ENCODE assay signal across 15 cellular contexts in genomic region chr2:203714112-203714511, GRCh38. TPM values are rescaled to one million over a fixed set of nuclear protein-coding genes. Genes with fewer than 3 reads are reported as not detected.
DNase-seq lines count a peak whose midpoint lies in the region; ATAC-seq and TF ChIP-seq lines count a peak whose summit lies in the region.
"Had no signal": no experiment of that assay in that cellular context is flagged by ENCODE, and none has a peak within 500 bp of the region (broad histone marks: within the 10 kb centered on the region; RNA-seq: fewer than 3 reads in every experiment).

No MANE protein-coding gene starts in this region.

- H3K9me2 ChIP-seq in MM.1S (replicated peaks; ENCODE audit: insufficient read depth, low read length), result no peaks in the 10 kb centered on the region
- no peaks in the 10 kb centered on the region for H3K9me2 ChIP-seq in SK-N-SH

- H3K4me1 Mint-ChIP-seq in activated CD4-positive, alpha-beta T cell treated with anti-CD3 and anti-CD28 coated beads for 36 hours, result peaks cover 89% of the 10 kb centered on the region

- peaks cover 91% of the 10 kb centered on the region for H3K36me3 Mint-ChIP-seq in activated CD4-positive, alpha-beta T cell treated with anti-CD3 and anti-CD28 coated beads for 36 hours (ENCODE audit: low read depth)
- H3K36me3 Mint-ChIP-seq: CD14-positive monocyte had no signal

- H3K4me1 ChIP-seq in MM.1S (ENCODE audit: low read length) (peaks cover 91% of the 10 kb centered on the region), colonic mucosa (no peaks in the 10 kb centered on the region), mucosa of descending colon (ENCODE audit: low read depth) (no peaks in the 10 kb centered on the region), SK-N-SH (ENCODE audit: control insufficient read depth in 1 of 2, insufficient read depth in 2 of 2, low read depth in 1 of 2, low read length in 1 of 2) (no peaks in the 10 kb centered on the region)
- H3K4me1 ChIP-seq: HAP-1, parathyroid adenoma had no signal

- peaks cover 36% of the 10 kb centered on the region for H3K36me3 ChIP-seq in MM.1S (replicated peaks; ENCODE audit: insufficient read depth, low read length)
- no peaks in the 10 kb centered on the region for H3K36me3 ChIP-seq in colonic mucosa
- H3K36me3 ChIP-seq in mucosa of descending colon (ENCODE audit: low read depth), result no peaks in the 10 kb centered on the region
- H3K36me3 ChIP-seq in SK-N-SH (replicated peaks in 1 of 2; ENCODE audit: control insufficient read depth in 1 of 2, insufficient read depth in 2 of 2, low read length in 1 of 2), result no peaks in the 10 kb centered on the region
- H3K36me3 ChIP-seq: HAP-1 had no signal

- CTCF ChIA-PET in activated CD4-positive, alpha-beta T cell treated with anti-CD3 and anti-CD28 coated beads for 36 hours (lab: Charles Lee), result interaction anchor here (1.2 to 1.6 kb wide), 3 partner anchors 16 to 49 kb away, joined by 3 to 5 read pairs (median 3); no protein-coding TSS in a partner anchor
- CTCF ChIA-PET in SK-N-SH (lab: Yijun Ruan, JAX), result no interaction called here

- TF ChIP-seq CTCF in MM.1S (IDR thresholded peaks at IDR 0.05; ENCODE audit: low read length), result no peak
- no peak for TF ChIP-seq CTCF in colonic mucosa (IDR thresholded peaks at IDR 0.05)
- TF ChIP-seq CTCF in mucosa of descending colon (IDR thresholded peaks at IDR 0.05), result no peak
- no peak for TF ChIP-seq CTCF in SK-N-SH (IDR thresholded peaks at IDR 0.05)

- H4K20me1 ChIP-seq in MM.1S (ENCODE audit: insufficient read depth, low read length) (no peaks in the 10 kb centered on the region), SK-N-SH (ENCODE audit: insufficient read depth) (no peaks in the 10 kb centered on the region)

- H3K4me2 ChIP-seq in MM.1S (ENCODE audit: low read depth, low read length) (no peak overlapping the region), SK-N-SH (no peak overlapping the region)

- H3K9me3 Mint-ChIP-seq in activated CD4-positive, alpha-beta T cell treated with anti-CD3 and anti-CD28 coated beads for 36 hours (ENCODE audit: low read depth), result peaks cover 3% of the 10 kb centered on the region

- H2AFZ ChIP-seq in MM.1S (ENCODE audit: low read length) (no peak overlapping the region), SK-N-SH (ENCODE audit: low read depth) (no peak overlapping the region)
- H2AFZ ChIP-seq: parathyroid adenoma had no signal

- H3K4me3 ChIP-seq in MM.1S (ENCODE audit: low read length) (no peak overlapping the region), colonic mucosa (no peak overlapping the region), mucosa of descending colon (no peak overlapping the region), SK-N-SH (ENCODE audit: low read depth in 2 of 2, low read length in 1 of 2) (no peak overlapping the region)
- H3K4me3 ChIP-seq: HAP-1 had no signal

- peak; percentile 54 for DNase-seq in activated CD4-positive, alpha-beta T cell treated with anti-CD3 and anti-CD28 coated beads for 36 hours
- no peak for DNase-seq in activated CD4-positive, alpha-beta T cell treated with anti-CD3 and anti-CD28 coated beads for 1 hour
- DNase-seq in MM.1S (no peak), colonic mucosa (peak; percentile 34), mucosa of descending colon (peak in 1 of 3 donors; percentile 23), SK-N-SH (no peak), putamen (ENCODE audit: low spot score) (no peak), inferior parietal cortex (ENCODE audit: extremely low spot score) (no peak)
- DNase-seq: activated CD4-positive, CD25-positive, alpha-beta regulatory T cell treated with anti-CD3 and anti-CD28 coated beads, Interleukin-2, amount 50 U/mL, for 72 hours; caudate nucleus; EL had no signal

- no peaks in the 10 kb centered on the region for H3K27me3 ChIP-seq in MM.1S (replicated peaks; ENCODE audit: insufficient read depth, low read length)
- H3K27me3 ChIP-seq in colonic mucosa, result no peaks in the 10 kb centered on the region
- H3K27me3 ChIP-seq in SK-N-SH (ENCODE audit: insufficient read depth), result no peaks in the 10 kb centered on the region

- WGBS in SK-N-SH (ENCODE audit: low lambda C conversion rate), result 74% methylated on average over 2 of the region's 3 CpGs

- ATAC-seq in activated CD4-positive, alpha-beta T cell treated with anti-CD3 and anti-CD28 coated beads for 36 hours, result peak; percentile 10
- peak; percentile 88 for ATAC-seq in mucosa of descending colon

- no peak for TF ChIP-seq EP300 in SK-N-SH (IDR thresholded peaks at IDR 0.05; ENCODE audit: borderline replicate concordance in 1 of 2, low read depth in 1 of 2, low read length in 1 of 2)

- H3K4me3 Mint-ChIP-seq in activated CD4-positive, alpha-beta T cell treated with anti-CD3 and anti-CD28 coated beads for 36 hours, result peak overlapping the region; percentile 84
- H3K4me3 Mint-ChIP-seq: CD14-positive monocyte had no signal

- H3K9ac ChIP-seq in MM.1S (ENCODE audit: low read length) (no peak overlapping the region), colonic mucosa (ENCODE audit: low read depth in 2 of 2, low read length in 2 of 2) (no peak overlapping the region), SK-N-SH (no peak overlapping the region)
- H3K9ac ChIP-seq: parathyroid adenoma had no signal

- H3K27ac ChIP-seq in MM.1S (ENCODE audit: low read length) (peak overlapping the region; percentile 20; the same call in 1 of the 2 replicates), colonic mucosa (no peak overlapping the region), SK-N-SH (ENCODE audit: low read depth in 2 of 2, low read length in 1 of 2) (no peak overlapping the region)
- H3K27ac ChIP-seq: parathyroid adenoma, RWPE1 had no signal

- H3K9me3 ChIP-seq in MM.1S (replicated peaks; ENCODE audit: insufficient read depth, low read length) (no peaks in the 10 kb centered on the region), colonic mucosa (no peaks in the 10 kb centered on the region), mucosa of descending colon (no peaks in the 10 kb centered on the region), SK-N-SH (no peaks in the 10 kb centered on the region)
- H3K9me3 ChIP-seq: HAP-1 had no signal

- no peaks in the 10 kb centered on the region for H3K27me3 Mint-ChIP-seq in activated CD4-positive, alpha-beta T cell treated with anti-CD3 and anti-CD28 coated beads for 36 hours

- POLR2A ChIA-PET in activated CD4-positive, alpha-beta T cell treated with anti-CD3 and anti-CD28 coated beads for 36 hours (lab: Charles Lee), result interaction anchor here (0.7 to 2.5 kb wide), 6 partner anchors 10 to 109 kb away, joined by 4 to 19 read pairs (median 5); no protein-coding TSS in a partner anchor
- POLR2A ChIA-PET in SK-N-SH (lab: Yijun Ruan, JAX), result no interaction called here

- H3K79me2 ChIP-seq in MM.1S (ENCODE audit: low read length) (peaks cover 100% of the 10 kb centered on the region), SK-N-SH (ENCODE audit: insufficient read depth) (no peaks in the 10 kb centered on the region)
- H3K79me2 ChIP-seq: parathyroid adenoma had no signal

- H3K27ac Mint-ChIP-seq in activated CD4-positive, alpha-beta T cell treated with anti-CD3 and anti-CD28 coated beads for 36 hours, result peak overlapping the region; percentile 100

- TF ChIP-seq RAD21 in SK-N-SH (IDR thresholded peaks at IDR 0.05; ENCODE audit: low read length), result no peak

- intact Hi-C loops in activated CD4-positive, alpha-beta T cell treated with anti-CD3 and anti-CD28 coated beads for 36 hours (cut with DNase I, micrococcal nuclease), result loop anchor here in 1 of 2 experiments (10.0 kb wide), 1 partner anchor 1079 kb away; the partner anchor contains the start of gene FAM117B
- intact Hi-C loops in colonic mucosa (cut with DNase I), result no loop called here
- intact Hi-C loops in mucosa of descending colon (cut with DNase I, micrococcal nuclease), result no loop called here

- peaks cover 42% of the 10 kb centered on the region for H3F3A ChIP-seq in MM.1S (ENCODE audit: insufficient read depth, low read length)
- H3F3A ChIP-seq in SK-N-SH (replicated peaks; ENCODE audit: insufficient read depth), result no peaks in the 10 kb centered on the region

TF ChIP-seq in SK-N-SH, 30 proteins besides CTCF, POLR2A, EP300 and RAD21 (continues in another document):
- no peak for TF ChIP-seq JUND (IDR thresholded peaks at IDR 0.05)
- TF ChIP-seq GATA2 (CRISPR knock-in tag; IDR thresholded peaks at IDR 0.05), result no peak
- no peak for TF ChIP-seq FOXJ3 (CRISPR knock-in tag; IDR thresholded peaks at IDR 0.05)
- TF ChIP-seq ZBTB33 (IDR thresholded peaks at IDR 0.05; ENCODE audit: borderline replicate concordance, low read depth), result no peak
- no peak for TF ChIP-seq EZH2phosphoT487 (IDR thresholded peaks at IDR 0.05; ENCODE audit: borderline replicate concordance, low read depth)
- no peak for TF ChIP-seq TCF12 (IDR thresholded peaks at IDR 0.05)
- no peak for TF ChIP-seq FOSL2 (IDR thresholded peaks at IDR 0.05; ENCODE audit: borderline replicate concordance, low read depth)
- TF ChIP-seq PBX3 (IDR thresholded peaks at IDR 0.05), result no peak
- TF ChIP-seq CHD2 (IDR thresholded peaks at IDR 0.05; ENCODE audit: low read length, partially characterized antibody), result no peak

RNA-seq across cellular contexts. Expression of gene CD28, which starts 7.7 kb away (rescaled TPM):
- total RNA-seq in activated CD4-positive, alpha-beta T cell treated with anti-CD3 and anti-CD28 coated beads for 36 hours, result 100 to 1,000 TPM; 175 TPM
- 1 to 10 TPM; 1.5 to 1.9 TPM for total RNA-seq in colonic mucosa
- total RNA-seq in mucosa of descending colon, result 1 to 10 TPM in 2 of 3 donors, under 1 TPM in 1; 0.41 to 1.4 (median 1.3) TPM
- polyA plus RNA-seq in SK-N-SH (2012; rRNA removed), result 0.05 and 0.13 TPM in 2 replicates
- 0.04 and 0.10 TPM in 2 replicates for polyA plus RNA-seq in SK-N-SH (2012; cell fraction: cytosol; rRNA removed)
- 0.05 and 0.06 TPM in 2 replicates for polyA plus RNA-seq in SK-N-SH (2012; cell fraction: nucleus; rRNA removed)

Comparison
In these comparisons a context has a peak if more than half of its experiments do, and no peak if none do; other contexts are left out.
1. DNase-seq: peak in activated CD4-positive, alpha-beta T cell treated with anti-CD3 and anti-CD28 coated beads for 36 hours (single experiment) and colonic mucosa (single experiment); none in activated CD4-positive, alpha-beta T cell treated with anti-CD3 and anti-CD28 coated beads for 1 hour (single experiment), MM.1S (single experiment), SK-N-SH (single experiment), putamen (single experiment) and inferior parietal cortex (single experiment).
2. RNA of gene CD28, which starts 7.7 kb away (total RNA-seq): 175 TPM in activated CD4-positive, alpha-beta T cell treated with anti-CD3 and anti-CD28 coated beads for 36 hours; 1.5 to 1.9 TPM in colonic mucosa and 0.41 to 1.4 TPM in mucosa of descending colon; every median in the first group is over 10 times any median in the second.